In genomic region chr6:14804444-14805210, GRCh38 we compare ENCODE assay signal across 9 cellular contexts.
DNase-seq lines count a peak whose midpoint lies in the region; TF ChIP-seq lines count a peak whose summit lies in the region.
"Had no signal": no experiment of that assay in that cellular context is flagged by ENCODE, and none has a peak within 500 bp of the region (broad histone marks: within the 10 kb centered on the region; RNA-seq: fewer than 3 reads in every experiment).

No MANE protein-coding gene starts in this region.

- TF ChIP-seq RAD21 in liver (IDR thresholded peaks at IDR 0.05): peak in 1 of 2 donors; percentile 59

- no peak overlapping the region for H3K4me3 Mint-ChIP-seq in chondrocyte (ENCODE audit: unreplicated experiment)
- H3K4me3 Mint-ChIP-seq: brain had no signal

- DNase-seq in NCI-H146 (lab: John Stamatoyannopoulos, UW) (peak; percentile 53), NCI-H146 treated with DMSO at 0.1 percent for 48 hours (lab: John Stamatoyannopoulos, UW; ENCODE audit: unreplicated experiment) (no peak), chondrocyte (ENCODE audit: low spot score) (no peak), transverse colon (peak; percentile 93), NK-92 (lab: John Stamatoyannopoulos, UW; ENCODE audit: unreplicated experiment) (no peak), D341Med (ENCODE audit: low spot score) (no peak), ecto neural progenitor cell (ENCODE audit: low spot score) (no peak)

- H3K36me3 ChIP-seq in liver (ENCODE audit: control insufficient read depth in 4 of 4, insufficient read depth in 3 of 4, low read depth in 1 of 4, low read length in 3 of 4) (no peaks in the 10 kb centered on the region), transverse colon (no peaks in the 10 kb centered on the region)

- no peaks in the 10 kb centered on the region for H3K27me3 Mint-ChIP-seq in chondrocyte (ENCODE audit: low read depth)

- H3K9me3 ChIP-seq in liver (ENCODE audit: control insufficient read depth in 4 of 4, low read length in 3 of 4) (no peaks in the 10 kb centered on the region), transverse colon (no peaks in the 10 kb centered on the region)

- no peaks in the 10 kb centered on the region for H3K36me3 Mint-ChIP-seq in chondrocyte (ENCODE audit: low read depth)
- H3K36me3 Mint-ChIP-seq: brain had no signal

- intact Hi-C loops in transverse colon (cut with DNase I; ENCODE audit: low total_unique reads): no loop called here

- peaks cover 0 to 11% (median 2%) of the 10 kb centered on the region in 4 donors for H3K4me1 ChIP-seq in liver (ENCODE audit: control insufficient read depth in 4 of 4, insufficient read depth in 4 of 4, low read length in 3 of 4)
- peaks cover 8 to 20% (median 13%) of the 10 kb centered on the region in 4 donors for H3K4me1 ChIP-seq in transverse colon

- H3K27ac Mint-ChIP-seq in chondrocyte (ENCODE audit: unreplicated experiment): peak overlapping the region; percentile 81

- peaks cover 10% of the 10 kb centered on the region for H3K9me3 Mint-ChIP-seq in chondrocyte (ENCODE audit: low read depth)

- TF ChIP-seq EP300 in transverse colon (IDR thresholded peaks at IDR 0.05; ENCODE audit: low read depth): peak; percentile 19

- TF ChIP-seq CTCF in chondrocyte (IDR thresholded peaks at IDR 0.05) (no peak), liver (IDR thresholded peaks at IDR 0.05; ENCODE audit: low read depth, low read length, missing input control) (no peak), transverse colon (IDR thresholded peaks at IDR 0.05) (no peak)

- peaks cover 19% of the 10 kb centered on the region for H3K4me1 Mint-ChIP-seq in chondrocyte (ENCODE audit: low read depth)

- H3K27ac ChIP-seq in liver (ENCODE audit: low read depth in 1 of 2, low read length in 2 of 2) (no peak overlapping the region), transverse colon (peak overlapping the region; percentile 7 to 53 (median 50))

- H3K9ac ChIP-seq in liver (ENCODE audit: low read depth in 1 of 2, low read length in 2 of 2): no peak overlapping the region

- no peaks in the 10 kb centered on the region for H3K27me3 ChIP-seq in liver (ENCODE audit: control insufficient read depth in 4 of 4, insufficient read depth in 4 of 4, low read length in 3 of 4)
- H3K27me3 ChIP-seq in transverse colon: no peaks in the 10 kb centered on the region

- in situ Hi-C loops in transverse colon (cut with MboI; ENCODE audit: low pct_ligation_motif_present in 1 of 4, low pct_unique_long_range_greater_than_20kb in 1 of 4, low sequenced_read_pairs in 3 of 4): no loop called here

- TF ChIP-seq POLR2A in transverse colon (IDR thresholded peaks at IDR 0.05): no peak

- 52% methylated on average over 20 of the region's 20 CpGs for WGBS in liver
- 7 to 55% methylated on average over 3 to 19 of the region's 20 CpGs for WGBS in transverse colon (ENCODE audit: low coverage in 1 of 2), 2 donors

- H3K4me3 ChIP-seq in liver (ENCODE audit: low read depth in 1 of 3, low read length in 3 of 3) (no peak overlapping the region), transverse colon (no peak overlapping the region)

TF ChIP-seq in liver, 16 proteins besides CTCF, POLR2A, EP300 and RAD21:
- TF ChIP-seq HNF4A (conservative IDR thresholded peaks at IDR 0.05) (peak; percentile 55 to 69), JUND (IDR thresholded peaks at IDR 0.05) (no peak), RXRA (IDR thresholded peaks at IDR 0.05) (peak in 1 of 2 donors; percentile 30)
- TF ChIP-seq, protein P1, sequence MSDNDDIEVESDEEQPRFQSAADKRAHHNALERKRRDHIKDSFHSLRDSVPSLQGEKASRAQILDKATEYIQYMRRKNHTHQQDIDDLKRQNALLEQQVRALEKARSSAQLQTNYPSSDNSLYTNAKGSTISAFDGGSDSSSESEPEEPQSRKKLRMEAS (IDR thresholded peaks at IDR 0.05): peak; percentile 48
- TF ChIP-seq, protein P2, sequence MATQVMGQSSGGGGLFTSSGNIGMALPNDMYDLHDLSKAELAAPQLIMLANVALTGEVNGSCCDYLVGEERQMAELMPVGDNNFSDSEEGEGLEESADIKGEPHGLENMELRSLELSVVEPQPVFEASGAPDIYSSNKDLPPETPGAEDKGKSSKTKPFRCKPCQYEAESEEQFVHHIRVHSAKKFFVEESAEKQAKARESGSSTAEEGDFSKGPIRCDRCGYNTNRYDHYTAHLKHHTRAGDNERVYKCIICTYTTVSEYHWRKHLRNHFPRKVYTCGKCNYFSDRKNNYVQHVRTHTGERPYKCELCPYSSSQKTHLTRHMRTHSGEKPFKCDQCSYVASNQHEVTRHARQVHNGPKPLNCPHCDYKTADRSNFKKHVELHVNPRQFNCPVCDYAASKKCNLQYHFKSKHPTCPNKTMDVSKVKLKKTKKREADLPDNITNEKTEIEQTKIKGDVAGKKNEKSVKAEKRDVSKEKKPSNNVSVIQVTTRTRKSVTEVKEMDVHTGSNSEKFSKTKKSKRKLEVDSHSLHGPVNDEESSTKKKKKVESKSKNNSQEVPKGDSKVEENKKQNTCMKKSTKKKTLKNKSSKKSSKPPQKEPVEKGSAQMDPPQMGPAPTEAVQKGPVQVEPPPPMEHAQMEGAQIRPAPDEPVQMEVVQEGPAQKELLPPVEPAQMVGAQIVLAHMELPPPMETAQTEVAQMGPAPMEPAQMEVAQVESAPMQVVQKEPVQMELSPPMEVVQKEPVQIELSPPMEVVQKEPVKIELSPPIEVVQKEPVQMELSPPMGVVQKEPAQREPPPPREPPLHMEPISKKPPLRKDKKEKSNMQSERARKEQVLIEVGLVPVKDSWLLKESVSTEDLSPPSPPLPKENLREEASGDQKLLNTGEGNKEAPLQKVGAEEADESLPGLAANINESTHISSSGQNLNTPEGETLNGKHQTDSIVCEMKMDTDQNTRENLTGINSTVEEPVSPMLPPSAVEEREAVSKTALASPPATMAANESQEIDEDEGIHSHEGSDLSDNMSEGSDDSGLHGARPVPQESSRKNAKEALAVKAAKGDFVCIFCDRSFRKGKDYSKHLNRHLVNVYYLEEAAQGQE (IDR thresholded peaks at IDR 0.05): no peak

Comparison
In these comparisons a context has a peak if more than half of its experiments do, and no peak if none do; other contexts are left out.
1. DNase-seq: peak in NCI-H146 (single experiment) and transverse colon (single experiment); none in NCI-H146 treated with DMSO at 0.1 percent for 48 hours (single experiment), chondrocyte (single experiment), NK-92 (single experiment), D341Med (single experiment) and ecto neural progenitor cell (single experiment).
2. H3K27ac ChIP-seq: peak in transverse colon (4 of 4); none in liver (0 of 2).